Comparison of ENCODE assay signal across 15 cellular contexts in genomic region chr13:62524061-62524460, GRCh38.
A peak's percentile ranks its signal among the peaks of the same experiment; 100 is the strongest.
DNase-seq lines count a peak whose midpoint lies in the region; ATAC-seq and TF ChIP-seq lines count a peak whose summit lies in the region.
"Had no signal": no experiment of that assay in that cellular context is flagged by ENCODE, and none has a peak within 500 bp of the region (broad histone marks: within the 10 kb centered on the region; RNA-seq: fewer than 3 reads in every experiment).

No MANE protein-coding gene starts in this region.

- H3K27me3 ChIP-seq in OCI-LY3 (ENCODE audit: low read depth, low read length), result no peaks in the 10 kb centered on the region
- H3K27me3 ChIP-seq: ascending aorta had no signal

- H3K9ac ChIP-seq in OCI-LY3 (ENCODE audit: low read length), result no peak overlapping the region

- peak; percentile 70 for ATAC-seq in GM19025 (IDR thresholded peaks at IDR 0.05; ENCODE audit: low read depth, unreplicated experiment)
- peak; percentile 62 for ATAC-seq in GM21737 (IDR thresholded peaks at IDR 0.05; ENCODE audit: unreplicated experiment)
- ATAC-seq in HG03060 (IDR thresholded peaks at IDR 0.05; ENCODE audit: low read depth, unreplicated experiment), result peak; percentile 83
- no peak for ATAC-seq in Right ventricle myocardium superior (ENCODE audit: poor library complexity)
- ATAC-seq: activated T-cell treated with anti-CD3 and anti-CD28 coated beads, Interleukin-2, amount 50 U/mL, for 72 hours; right cardiac atrium had no signal

- H3K79me2 ChIP-seq in OCI-LY3 (ENCODE audit: low read length), result no peaks in the 10 kb centered on the region

- no peak overlapping the region for H3K4me2 ChIP-seq in OCI-LY3 (ENCODE audit: low read length)

- H2AFZ ChIP-seq in OCI-LY3 (ENCODE audit: low read depth, low read length), result peak overlapping the region; percentile 65; the same call in 1 of the 2 replicates

- H3K4me3 ChIP-seq in OCI-LY3 (ENCODE audit: low read length), result no peak overlapping the region
- H3K4me3 ChIP-seq: ascending aorta had no signal

- no peak overlapping the region for H3K27ac ChIP-seq in OCI-LY3 (ENCODE audit: low read length)
- H3K27ac ChIP-seq: ascending aorta had no signal

- intact Hi-C loops in Right ventricle myocardium superior (cut with DNase I), result no loop called here

- TF ChIP-seq CTCF in OCI-LY3 (IDR thresholded peaks at IDR 0.05; ENCODE audit: low read depth, low read length), result no peak

- no peaks in the 10 kb centered on the region for H4K20me1 ChIP-seq in OCI-LY3 (ENCODE audit: insufficient read depth, low read length)

- H3K36me3 ChIP-seq in OCI-LY3 (replicated peaks; ENCODE audit: low read depth, low read length), result no peaks in the 10 kb centered on the region
- H3K36me3 ChIP-seq: ascending aorta had no signal

- H3K4me1 ChIP-seq in OCI-LY3 (ENCODE audit: low read length), result peaks cover 17% of the 10 kb centered on the region
- H3K4me1 ChIP-seq: ascending aorta had no signal

- DNase-seq in Right ventricle myocardium superior (no peak), NCI-H2227 (lab: John Stamatoyannopoulos, UW; ENCODE audit: unreplicated experiment) (no peak), inferior parietal cortex (ENCODE audit: extremely low spot score) (no peak)
- no peak for DNase-seq in activated CD8-positive, alpha-beta memory T cell treated with anti-CD3 and anti-CD28 coated beads, Interleukin-2, amount 50 U/mL, for 48 hours
- DNase-seq: activated T-cell treated with anti-CD3 and anti-CD28 coated beads, Interleukin-2, amount 50 U/mL, for 72 hours; effector CD4-positive, alpha-beta T cell; foreskin fibroblast; GDM1; right cardiac atrium; substantia nigra had no signal

- H3K9me3 ChIP-seq in OCI-LY3 (ENCODE audit: insufficient read depth, low read length), result no peaks in the 10 kb centered on the region
- H3K9me3 ChIP-seq: ascending aorta had no signal
